35 cellular contexts compared by ENCODE assay signal in genomic region chr4:187215438-187215837, GRCh38.
A peak's percentile ranks its signal among the peaks of the same experiment; 100 is the strongest.
DNase-seq lines count a peak whose midpoint lies in the region; ATAC-seq and TF ChIP-seq lines count a peak whose summit lies in the region.
"Had no signal": no experiment of that assay in that cellular context is flagged by ENCODE, and none has a peak within 500 bp of the region (broad histone marks: within the 10 kb centered on the region; RNA-seq: fewer than 3 reads in every experiment).

No MANE protein-coding gene starts in this region.

- H3K9me3 ChIP-seq in IMR-90 (ENCODE audit: control insufficient read depth, insufficient read depth, low read length) (no peaks in the 10 kb centered on the region), mesenchymal stem cell (ENCODE audit: control insufficient read depth, low read length) (no peaks in the 10 kb centered on the region), neuronal stem cell (replicated peaks in 1 of 2; ENCODE audit: control insufficient read depth in 2 of 2, insufficient read depth in 1 of 2, low read depth in 1 of 2, low read length in 2 of 2) (no peaks in the 10 kb centered on the region)
- H3K9me3 ChIP-seq: A549, BE2C, Caco-2 had no signal

- no peak overlapping the region for H2BK20ac ChIP-seq in IMR-90 (ENCODE audit: low read depth, low read length)

- CTCF ChIA-PET in IMR-90 (lab: Yijun Ruan, JAX): no interaction called here

- H4K91ac ChIP-seq in IMR-90 (ENCODE audit: insufficient read depth, low read depth, low read length) (no peak overlapping the region), mesenchymal stem cell (ENCODE audit: low read length) (peak overlapping the region; percentile 78), neuronal stem cell (ENCODE audit: low read depth, low read length, poor library complexity) (no peak overlapping the region)

- H3K36me3 Mint-ChIP-seq in stimulated activated naive B cell treated with anti-CD40 and anti-IgM and Interleukin-4, amounts not matched to agents 10 μg/mL and 1 μg/mL and 100 μg/mL, for 72 hours: no peaks in the 10 kb centered on the region
- H3K36me3 Mint-ChIP-seq: CD14-positive monocyte; CD4-positive, alpha-beta memory T cell; CD4-positive, CD25-positive, alpha-beta regulatory T cell; CD8-positive, alpha-beta memory T cell; CD8-positive, alpha-beta T cell had no signal

- BruUV-seq in IMR-90 (replicated peaks; lab: Mats Ljungman, UMichigan): no TSS peak

- H2AK9ac ChIP-seq in IMR-90 (replicated peaks; ENCODE audit: low read depth, low read length, poor library complexity): no peak overlapping the region

- H2BK120ac ChIP-seq in IMR-90 (ENCODE audit: low read depth, low read length) (no peak overlapping the region), mesenchymal stem cell (ENCODE audit: low read depth, low read length) (no peak overlapping the region), neuronal stem cell (ENCODE audit: low read depth, low read length) (no peak overlapping the region)

- H3K27ac ChIP-seq in IMR-90 (ENCODE audit: insufficient read depth, low read length) (no peak overlapping the region), mesenchymal stem cell (ENCODE audit: low read length, poor library complexity, severe bottlenecking) (no peak overlapping the region), neuronal stem cell (replicated peaks; ENCODE audit: low read length) (no peak overlapping the region)
- H3K27ac ChIP-seq: 22Rv1; A549; BLaER1; BLaER1 treated with 17β-estradiol and CSF1 and Interleukin-3, amounts not matched to agents 10 nM and 100 nM; C4-2B had no signal

- H3K79me1 ChIP-seq in IMR-90 (ENCODE audit: low read depth in 1 of 2, low read length in 2 of 2): no peaks in the 10 kb centered on the region
- H3K79me1 ChIP-seq in mesenchymal stem cell (replicated peaks; ENCODE audit: low read length, poor library complexity, severe bottlenecking): no peaks in the 10 kb centered on the region
- H3K79me1 ChIP-seq in neuronal stem cell (ENCODE audit: low read depth, low read length): no peaks in the 10 kb centered on the region

- peaks cover 9 to 17% of the 10 kb centered on the region in 2 donors for H3K9me3 Mint-ChIP-seq in stimulated activated naive B cell treated with anti-CD40 and anti-IgM and Interleukin-4, amounts not matched to agents 10 μg/mL and 1 μg/mL and 100 μg/mL, for 72 hours

- ATAC-seq in IMR-90 (ENCODE audit: low read depth) (no peak), HG02938 (IDR thresholded peaks at IDR 0.05; ENCODE audit: unreplicated experiment) (no peak)
- no peak for ATAC-seq in stimulated activated naive B cell treated with anti-CD40 and anti-IgM and Interleukin-4, amounts not matched to agents 10 μg/mL and 1 μg/mL and 100 μg/mL, for 72 hours (replicated peaks)
- ATAC-seq: A549; CD8-positive, alpha-beta T cell had no signal

- DNase-seq in IMR-90 (no peak), mesenchymal stem cell (no peak), neuronal stem cell (ENCODE audit: low spot score) (no peak), NCI-H2227 treated with DMSO at 0.1 percent for 48 hours (lab: John Stamatoyannopoulos, UW) (no peak), erythroblast (lab: John Stamatoyannopoulos, UW) (no peak)
- no peak for DNase-seq in stimulated activated naive B cell treated with anti-CD40 and anti-IgM and Interleukin-4, amounts not matched to agents 10 μg/mL and 1 μg/mL and 100 μg/mL, for 72 hours
- DNase-seq in activated naive CD4-positive, alpha-beta T cell treated with anti-CD3 and anti-CD28 coated beads, Interleukin-2, amount 50 U/mL, for 16 hours: no peak
- DNase-seq: 8988T; ACHN; AML-193; BE2C; C1 segment of cervical spinal cord; Caco-2; Calu3; CD4-positive, alpha-beta memory T cell; CD4-positive, alpha-beta T cell; CD4-positive, CD25-positive, alpha-beta regulatory T cell; CD8-positive, alpha-beta memory T cell; CD8-positive, alpha-beta T cell; COR-L47; DMS 273 treated with DMSO at 0.1 percent for 48 hours; DMS153; DMS53; DMS79; DMS79 treated with DMSO at 0.1 percent for 48 hours; DND-41; EL had no signal

- no peak overlapping the region for H3K23ac ChIP-seq in IMR-90 (ENCODE audit: low read depth, low read length)
- no peak overlapping the region for H3K23ac ChIP-seq in mesenchymal stem cell (ENCODE audit: low read length in 2 of 2)
- H3K23ac ChIP-seq in neuronal stem cell (ENCODE audit: low read depth, low read length, poor library complexity): no peak overlapping the region

- H4K20me1 ChIP-seq in IMR-90 (ENCODE audit: insufficient read depth, low read length): no peaks in the 10 kb centered on the region
- H4K20me1 ChIP-seq: BLaER1; BLaER1 treated with 17β-estradiol and CSF1 and Interleukin-3, amounts not matched to agents 10 nM and 100 nM had no signal

- intact Hi-C loops in IMR-90 (cut with micrococcal nuclease): loop anchor here (5.0 to 10.0 kb wide), 3 partner anchors 179 to 488 kb away; no protein-coding TSS in a partner anchor

- peak overlapping the region; percentile 71 for H3K27ac Mint-ChIP-seq in stimulated activated naive B cell treated with anti-CD40 and anti-IgM and Interleukin-4, amounts not matched to agents 10 μg/mL and 1 μg/mL and 100 μg/mL, for 72 hours
- H3K27ac Mint-ChIP-seq: B cell; CD14-positive monocyte; CD4-positive, alpha-beta memory T cell; CD4-positive, alpha-beta T cell; CD4-positive, CD25-positive, alpha-beta regulatory T cell; CD8-positive, alpha-beta memory T cell; CD8-positive, alpha-beta T cell had no signal

- TF ChIP-seq RAD21 in IMR-90 (IDR thresholded peaks at IDR 0.05; ENCODE audit: low read length): no peak

- H3K18ac ChIP-seq in IMR-90 (ENCODE audit: low read depth, low read length): no peak overlapping the region
- H3K18ac ChIP-seq in mesenchymal stem cell (ENCODE audit: low read depth in 1 of 2, low read length in 2 of 2): no peak overlapping the region
- peak overlapping the region; percentile 65 for H3K18ac ChIP-seq in neuronal stem cell (ENCODE audit: low read length)

- H2AK5ac ChIP-seq in IMR-90 (ENCODE audit: low read depth, low read length) (peak overlapping the region; percentile 70; the same call in 1 of the 2 replicates), mesenchymal stem cell (ENCODE audit: low read length, severe bottlenecking) (no peak overlapping the region), neuronal stem cell (ENCODE audit: low read depth, low read length) (no peak overlapping the region)

- H3K4ac ChIP-seq in IMR-90 (ENCODE audit: low read depth, low read length): no peak overlapping the region; the same call in 1 of the 2 replicates
- no peak overlapping the region for H3K4ac ChIP-seq in mesenchymal stem cell (ENCODE audit: low read depth in 1 of 2, low read length in 2 of 2)
- H3K4ac ChIP-seq in neuronal stem cell (ENCODE audit: low read length): no peak overlapping the region

- H3K27me3 ChIP-seq in IMR-90 (ENCODE audit: control insufficient read depth, insufficient read depth, low read length) (no peaks in the 10 kb centered on the region), mesenchymal stem cell (ENCODE audit: control insufficient read depth in 1 of 2, insufficient read depth in 1 of 2, low read length in 2 of 2) (no peaks in the 10 kb centered on the region), neuronal stem cell (ENCODE audit: control insufficient read depth in 3 of 3, insufficient read depth in 3 of 3, low read depth in 1 of 3, low read length in 3 of 3) (no peaks in the 10 kb centered on the region)
- H3K27me3 ChIP-seq: BE2C; BLaER1; BLaER1 treated with 17β-estradiol and CSF1 and Interleukin-3, amounts not matched to agents 10 nM and 100 nM had no signal

- peaks cover 3% of the 10 kb centered on the region for H3K4me1 ChIP-seq in IMR-90 (ENCODE audit: control insufficient read depth, insufficient read depth, low read length)
- no peaks in the 10 kb centered on the region for H3K4me1 ChIP-seq in mesenchymal stem cell (ENCODE audit: control insufficient read depth, insufficient read depth, low read depth, low read length)
- H3K4me1 ChIP-seq in neuronal stem cell (ENCODE audit: control insufficient read depth in 2 of 2, insufficient read depth in 1 of 2, low read depth in 1 of 2, low read length in 2 of 2): no peaks in the 10 kb centered on the region
- H3K4me1 ChIP-seq: A549; BE2C; BLaER1; BLaER1 treated with 17β-estradiol and CSF1 and Interleukin-3, amounts not matched to agents 10 nM and 100 nM; Caco-2 had no signal

- H3K9me1 ChIP-seq in IMR-90 (ENCODE audit: insufficient read depth, low read length): 0 out of 2 replicates have a peak, but pooled peaks cover 3% of the 10 kb centered on the region

- H2AFZ ChIP-seq in IMR-90 (replicated peaks; ENCODE audit: low read length, poor library complexity): no peak overlapping the region
- H2AFZ ChIP-seq in mesenchymal stem cell (ENCODE audit: low read depth, low read length): no peak overlapping the region
- no peak overlapping the region for H2AFZ ChIP-seq in neuronal stem cell (ENCODE audit: low read length)

- H4K5ac ChIP-seq in IMR-90 (ENCODE audit: low read depth, low read length): no peak overlapping the region

- H2BK5ac ChIP-seq in IMR-90 (ENCODE audit: low read depth, low read length, poor library complexity, severe bottlenecking): no peak overlapping the region
- no peak overlapping the region for H2BK5ac ChIP-seq in mesenchymal stem cell (ENCODE audit: low read depth, low read length, poor library complexity, severe bottlenecking)
- H2BK5ac ChIP-seq in neuronal stem cell (ENCODE audit: low read length): no peak overlapping the region

- in situ Hi-C loops in IMR-90 (cut with MboI; ENCODE audit: low sequenced_read_pairs): no loop called here

- no peak for TF ChIP-seq POLR2A in IMR-90 (IDR thresholded peaks at IDR 0.05; ENCODE audit: low read depth, low read length)
- no peak for TF ChIP-seq POLR2A in erythroblast (IDR thresholded peaks at IDR 0.05; ENCODE audit: low read length)

- POLR2A ChIA-PET in IMR-90 (lab: Charles Lee; ENCODE audit: unreplicated experiment): no interaction called here

- WGBS in IMR-90 (ENCODE audit: extremely low coverage in 2 of 2, insufficient read length in 1 of 2), 2 experiments: 100% methylated on average over 2 of the region's 17 CpGs; no CpG with 5 or more reads in 1 of the 2 experiments
- WGBS in mesenchymal stem cell: 97% methylated on average over 14 of the region's 17 CpGs
- no CpG with 5 or more reads among the region's 17 CpGs for WGBS in neuronal stem cell (ENCODE audit: extremely low coverage in 2 of 2, insufficient read length in 2 of 2, insufficient replicate concordance in 1 of 2), 2 donors

- H3K4me3 ChIP-seq in IMR-90 (ENCODE audit: insufficient read depth, low read depth, low read length) (no peak overlapping the region), mesenchymal stem cell (ENCODE audit: insufficient read depth in 1 of 2, low read depth in 1 of 2, low read length in 2 of 2) (no peak overlapping the region), neuronal stem cell (ENCODE audit: low read length in 2 of 2) (no peak overlapping the region)
- H3K4me3 ChIP-seq: A549; BLaER1; BLaER1 treated with 17β-estradiol and CSF1 and Interleukin-3, amounts not matched to agents 10 nM and 100 nM had no signal

- H3K14ac ChIP-seq in IMR-90 (replicated peaks; ENCODE audit: low read depth, low read length) (no peak overlapping the region), mesenchymal stem cell (ENCODE audit: low read length in 2 of 2) (peak overlapping the region in 1 of 2 experiments; percentile 59), neuronal stem cell (ENCODE audit: low read length) (no peak overlapping the region)

- H3K9ac ChIP-seq in IMR-90 (ENCODE audit: low read depth, low read length): no peak overlapping the region
- H3K9ac ChIP-seq in mesenchymal stem cell (ENCODE audit: low read length): no peak overlapping the region
- no peak overlapping the region for H3K9ac ChIP-seq in neuronal stem cell (ENCODE audit: low read depth, low read length, poor library complexity)
- H3K9ac ChIP-seq: BLaER1; BLaER1 treated with 17β-estradiol and CSF1 and Interleukin-3, amounts not matched to agents 10 nM and 100 nM had no signal

- H2BK12ac ChIP-seq in mesenchymal stem cell (ENCODE audit: low read length in 2 of 2) (no peak overlapping the region), neuronal stem cell (ENCODE audit: low read length) (no peak overlapping the region)

- H3K36me3 ChIP-seq in IMR-90 (ENCODE audit: control insufficient read depth, insufficient read depth, low read length): no peaks in the 10 kb centered on the region
- H3K36me3 ChIP-seq in mesenchymal stem cell (ENCODE audit: control insufficient read depth in 1 of 2, insufficient read depth in 2 of 2, low read depth in 1 of 2, low read length in 2 of 2): no peaks in the 10 kb centered on the region
- no peaks in the 10 kb centered on the region for H3K36me3 ChIP-seq in neuronal stem cell (replicated peaks in 1 of 2; ENCODE audit: control insufficient read depth in 2 of 2, insufficient read depth in 2 of 2, low read length in 2 of 2)
- H3K36me3 ChIP-seq: BE2C; BLaER1; BLaER1 treated with 17β-estradiol and CSF1 and Interleukin-3, amounts not matched to agents 10 nM and 100 nM had no signal

- no peak for TF ChIP-seq CTCF in IMR-90 (conservative IDR thresholded peaks at IDR 0.05; ENCODE audit: low read depth, low read length)

- H4K8ac ChIP-seq in IMR-90 (ENCODE audit: low read depth in 2 of 2, low read length in 2 of 2): no peak overlapping the region
- no peak overlapping the region for H4K8ac ChIP-seq in mesenchymal stem cell (ENCODE audit: low read length)
- no peak overlapping the region for H4K8ac ChIP-seq in neuronal stem cell (ENCODE audit: low read depth, low read length)

- H2BK15ac ChIP-seq in IMR-90 (ENCODE audit: low read depth, low read length) (no peak overlapping the region), mesenchymal stem cell (ENCODE audit: low read depth, poor library complexity, severe bottlenecking) (no peak overlapping the region), neuronal stem cell (ENCODE audit: low read length) (no peak overlapping the region)

- H3K27me3 Mint-ChIP-seq in stimulated activated naive B cell treated with anti-CD40 and anti-IgM and Interleukin-4, amounts not matched to agents 10 μg/mL and 1 μg/mL and 100 μg/mL, for 72 hours: no peaks in the 10 kb centered on the region
- H3K27me3 Mint-ChIP-seq: B cell; CD4-positive, alpha-beta memory T cell; CD4-positive, alpha-beta T cell; CD4-positive, CD25-positive, alpha-beta regulatory T cell; CD8-positive, alpha-beta memory T cell had no signal

- dilution Hi-C loops in IMR-90 (cut with HindIII; ENCODE audit: low sequenced_read_pairs, unreplicated experiment): no loop called here

- no peak overlapping the region for H3K56ac ChIP-seq in IMR-90 (ENCODE audit: extremely low read depth, insufficient read depth, low read length)

- H3K4me1 Mint-ChIP-seq in stimulated activated naive B cell treated with anti-CD40 and anti-IgM and Interleukin-4, amounts not matched to agents 10 μg/mL and 1 μg/mL and 100 μg/mL, for 72 hours: no peaks in the 10 kb centered on the region
- H3K4me1 Mint-ChIP-seq: B cell; CD14-positive monocyte; CD4-positive, alpha-beta memory T cell; CD4-positive, CD25-positive, alpha-beta regulatory T cell; CD8-positive, alpha-beta memory T cell had no signal

- H3K4me2 ChIP-seq in IMR-90 (ENCODE audit: low read depth, low read length) (no peak overlapping the region), mesenchymal stem cell (ENCODE audit: low read length, poor library complexity, severe bottlenecking) (no peak overlapping the region), neuronal stem cell (ENCODE audit: insufficient read depth, low read length, poor library complexity, severe bottlenecking) (no peak overlapping the region)
- H3K4me2 ChIP-seq: A549; BLaER1; BLaER1 treated with 17β-estradiol and CSF1 and Interleukin-3, amounts not matched to agents 10 nM and 100 nM had no signal

- H3K4me3 Mint-ChIP-seq in stimulated activated naive B cell treated with anti-CD40 and anti-IgM and Interleukin-4, amounts not matched to agents 10 μg/mL and 1 μg/mL and 100 μg/mL, for 72 hours: no peak overlapping the region
- H3K4me3 Mint-ChIP-seq: B cell; CD14-positive monocyte; CD4-positive, alpha-beta memory T cell; CD4-positive, alpha-beta T cell; CD4-positive, CD25-positive, alpha-beta regulatory T cell; CD8-positive, alpha-beta memory T cell; CD8-positive, alpha-beta T cell had no signal
